Comparison of ENCODE assay signal across 9 cellular contexts in genomic region chr2:29014811-29015414, GRCh38. TPM values are rescaled to one million over a fixed set of nuclear protein-coding genes. Genes with fewer than 3 reads are reported as not detected.
DNase-seq lines count a peak whose midpoint lies in the region; ATAC-seq, FAIRE-seq and TF ChIP-seq lines count a peak whose summit lies in the region.
"Had no signal": no experiment of that assay in that cellular context is flagged by ENCODE, and none has a peak within 500 bp of the region (broad histone marks: within the 10 kb centered on the region; RNA-seq: fewer than 3 reads in every experiment).

No MANE protein-coding gene starts in this region.

- H4K20me1 ChIP-seq in astrocyte (ENCODE audit: insufficient read depth, low read length): no peaks in the 10 kb centered on the region

- peak overlapping the region; percentile 100 for H3K27ac Mint-ChIP-seq in T-helper 17 cell
- no peak overlapping the region for H3K27ac Mint-ChIP-seq in astrocyte (ENCODE audit: unreplicated experiment)
- H3K27ac Mint-ChIP-seq in naive thymus-derived CD8-positive, alpha-beta T cell: peak overlapping the region; percentile 96 to 100 (median 99)

- H3K27ac ChIP-seq in astrocyte (ENCODE audit: low read depth, low read length) (peak overlapping the region; percentile 32), transverse colon (peak overlapping the region in 3 of 4 donors; percentile 35 to 63 (median 60)), vagina (no peak overlapping the region)
- H3K27ac ChIP-seq: SJSA1 had no signal

- peak; percentile 36 to 50 (median 40) for DNase-seq in T-helper 17 cell
- peak; percentile 80 for DNase-seq in astrocyte (ENCODE audit: low read depth)
- DNase-seq in naive thymus-derived CD8-positive, alpha-beta T cell: peak; percentile 32 to 85 (median 71)
- peak; percentile 59 for DNase-seq in transverse colon
- DNase-seq in head of caudate nucleus: no peak
- DNase-seq in vagina (ENCODE audit: extremely low spot score in 2 of 2): no peak
- DNase-seq in NCI-H1694 (lab: John Stamatoyannopoulos, UW): no peak

- H3K79me2 ChIP-seq in astrocyte (ENCODE audit: insufficient read depth, low read length): no peaks in the 10 kb centered on the region

- peak overlapping the region; percentile 90 for H3K4me3 Mint-ChIP-seq in T-helper 17 cell
- no peak overlapping the region for H3K4me3 Mint-ChIP-seq in astrocyte (ENCODE audit: unreplicated experiment)
- peak overlapping the region; percentile 68 to 93 (median 83) for H3K4me3 Mint-ChIP-seq in naive thymus-derived CD8-positive, alpha-beta T cell

- H3K4me2 ChIP-seq in astrocyte (ENCODE audit: low read length): peak overlapping the region; percentile 69

- ATAC-seq in GM21737 (IDR thresholded peaks at IDR 0.05; ENCODE audit: unreplicated experiment): peak; percentile 52
- peak; percentile 72 for ATAC-seq in T-helper 17 cell
- peak; percentile 60 to 69 for ATAC-seq in naive thymus-derived CD8-positive, alpha-beta T cell

- H3K36me3 Mint-ChIP-seq in T-helper 17 cell (ENCODE audit: low read depth): peaks cover 3% of the 10 kb centered on the region
- H3K36me3 Mint-ChIP-seq in astrocyte (ENCODE audit: low read depth, unreplicated experiment): no peaks in the 10 kb centered on the region
- H3K36me3 Mint-ChIP-seq in naive thymus-derived CD8-positive, alpha-beta T cell: no peaks in the 10 kb centered on the region

- peaks cover 60% of the 10 kb centered on the region for H3K4me1 Mint-ChIP-seq in T-helper 17 cell
- peaks cover 26% of the 10 kb centered on the region for H3K4me1 Mint-ChIP-seq in astrocyte (ENCODE audit: low read depth, unreplicated experiment)
- H3K4me1 Mint-ChIP-seq in naive thymus-derived CD8-positive, alpha-beta T cell: peaks cover 49 to 81% (median 73%) of the 10 kb centered on the region in 4 donors

- TF ChIP-seq POLR2A in transverse colon (IDR thresholded peaks at IDR 0.05) (no peak), vagina (IDR thresholded peaks at IDR 0.05) (no peak)

- H3K27me3 ChIP-seq in astrocyte (ENCODE audit: insufficient read depth, low read length): no peaks in the 10 kb centered on the region
- no peaks in the 10 kb centered on the region for H3K27me3 ChIP-seq in transverse colon
- H3K27me3 ChIP-seq in vagina: no peaks in the 10 kb centered on the region
- H3K27me3 ChIP-seq: SJSA1 had no signal

- H3K36me3 ChIP-seq in astrocyte (ENCODE audit: insufficient read depth, low read length): no peaks in the 10 kb centered on the region
- H3K36me3 ChIP-seq in transverse colon: no peaks in the 10 kb centered on the region
- no peaks in the 10 kb centered on the region for H3K36me3 ChIP-seq in vagina
- H3K36me3 ChIP-seq: SJSA1 had no signal

- H3K4me3 ChIP-seq in astrocyte (ENCODE audit: insufficient read depth, low read depth, low read length): no peak overlapping the region
- no peak overlapping the region for H3K4me3 ChIP-seq in transverse colon
- no peak overlapping the region for H3K4me3 ChIP-seq in vagina
- H3K4me3 ChIP-seq: SJSA1 had no signal

- intact Hi-C loops in transverse colon (cut with DNase I; ENCODE audit: low total_unique reads): loop anchor here (10.0 kb wide), 1 partner anchor 60 kb away; no protein-coding TSS in a partner anchor
- intact Hi-C loops in head of caudate nucleus (cut with DNase I): no loop called here
- intact Hi-C loops in vagina (cut with DNase I): no loop called here

- TF ChIP-seq CTCF in astrocyte (IDR thresholded peaks at IDR 0.05; ENCODE audit: insufficient read depth, low read depth, low read length): peak; percentile 25
- TF ChIP-seq CTCF in transverse colon (IDR thresholded peaks at IDR 0.05): no peak
- TF ChIP-seq CTCF in vagina (IDR thresholded peaks at IDR 0.05): no peak

- 72 to 83% methylated on average over 6 to 12 of the region's 13 CpGs for WGBS in transverse colon (ENCODE audit: low coverage in 1 of 2), 2 donors

- peak overlapping the region; percentile 54 for H2AFZ ChIP-seq in astrocyte (ENCODE audit: low read depth, low read length)

- H3K27me3 Mint-ChIP-seq in T-helper 17 cell (no peaks in the 10 kb centered on the region), astrocyte (ENCODE audit: low read depth, unreplicated experiment) (peaks cover 30% of the 10 kb centered on the region)
- no peaks in the 10 kb centered on the region for H3K27me3 Mint-ChIP-seq in naive thymus-derived CD8-positive, alpha-beta T cell

- FAIRE-seq in astrocyte (lab: Jason Lieb, UNC): peak; percentile 85

- POLR2A ChIA-PET in naive thymus-derived CD8-positive, alpha-beta T cell (lab: Charles Lee): interaction anchor here (0.6 to 6.5 kb wide), 7 partner anchors 13 to 120 kb away, joined by 3 to 62 read pairs (median 4); partner anchors contain the start of genes CLIP4 and WDR43

- H3K9me3 ChIP-seq in T-helper 17 cell (ENCODE audit: control insufficient read depth, low read length, poor library complexity, severe bottlenecking): no peaks in the 10 kb centered on the region
- H3K9me3 ChIP-seq in astrocyte (ENCODE audit: insufficient read depth, low read depth, low read length): no peaks in the 10 kb centered on the region
- H3K9me3 ChIP-seq in transverse colon: no peaks in the 10 kb centered on the region
- H3K9me3 ChIP-seq in vagina: no peaks in the 10 kb centered on the region
- H3K9me3 ChIP-seq: SJSA1 had no signal

- no peaks in the 10 kb centered on the region for H3K9me3 Mint-ChIP-seq in astrocyte (ENCODE audit: unreplicated experiment)
- H3K9me3 Mint-ChIP-seq in naive thymus-derived CD8-positive, alpha-beta T cell: no peaks in the 10 kb centered on the region

- peaks cover 44% of the 10 kb centered on the region for H3K4me1 ChIP-seq in astrocyte (ENCODE audit: insufficient read depth, low read length)
- peaks cover 3 to 33% (median 15%) of the 10 kb centered on the region in 4 donors for H3K4me1 ChIP-seq in transverse colon
- H3K4me1 ChIP-seq in vagina: peaks cover 28% of the 10 kb centered on the region

- TF ChIP-seq EP300 in transverse colon (IDR thresholded peaks at IDR 0.05; ENCODE audit: low read depth): no peak

- in situ Hi-C loops in transverse colon (cut with MboI; ENCODE audit: low pct_ligation_motif_present in 1 of 4, low pct_unique_long_range_greater_than_20kb in 1 of 4, low sequenced_read_pairs in 3 of 4): no loop called here

- no peak overlapping the region for H3K9ac ChIP-seq in astrocyte (ENCODE audit: low read length)

RNA-seq across cellular contexts. Expression of gene TOGARAM2, which starts 33.8 kb away (rescaled TPM):
- 1 to 10 TPM; 4.2 to 5.2 TPM for total RNA-seq in T-helper 17 cell
- 0.38 and 0.73 TPM in 2 replicates for total RNA-seq in astrocyte
- under 1 TPM; 0.47 to 0.75 TPM for total RNA-seq in naive thymus-derived CD8-positive, alpha-beta T cell
- polyA plus RNA-seq in naive thymus-derived CD8-positive, alpha-beta T cell: 1 to 10 TPM in 1 of 3 donors, under 1 TPM in 1, not detected in 1; 0.32 to 1.9 TPM
- 1 to 10 TPM in 2 of 4 donors, under 1 TPM in 1, not detected in 1; 0.79 to 7.1 (median 3.1) TPM for total RNA-seq in transverse colon
- total RNA-seq in vagina: under 0.01 TPM

RNA-seq across cellular contexts. Expression of gene PCARE, which starts 59.4 kb away (rescaled TPM):
- total RNA-seq in T-helper 17 cell (not detected), astrocyte (not detected in 2 replicates), transverse colon (under 1 TPM in 1 of 4 donors, not detected in 3; under 0.01 TPM), vagina (not detected)
- not detected for total RNA-seq in naive thymus-derived CD8-positive, alpha-beta T cell
- polyA plus RNA-seq in naive thymus-derived CD8-positive, alpha-beta T cell: not detected
- total RNA-seq: SJSA1 had no signal

Comparison
In these comparisons a context has a peak if more than half of its experiments do, and no peak if none do; other contexts are left out.
1. DNase-seq: peak in T-helper 17 cell (3 of 3), astrocyte (single experiment), naive thymus-derived CD8-positive, alpha-beta T cell (10 of 10) and transverse colon (single experiment); none in head of caudate nucleus (0 of 42), vagina (0 of 2) and NCI-H1694 (single experiment).
2. Peak in every context shown above with its lines, with median percentiles within 50 percentile points of each other: ATAC-seq.